19 cellular contexts compared by ENCODE assay signal in the genomic region with DNA sequence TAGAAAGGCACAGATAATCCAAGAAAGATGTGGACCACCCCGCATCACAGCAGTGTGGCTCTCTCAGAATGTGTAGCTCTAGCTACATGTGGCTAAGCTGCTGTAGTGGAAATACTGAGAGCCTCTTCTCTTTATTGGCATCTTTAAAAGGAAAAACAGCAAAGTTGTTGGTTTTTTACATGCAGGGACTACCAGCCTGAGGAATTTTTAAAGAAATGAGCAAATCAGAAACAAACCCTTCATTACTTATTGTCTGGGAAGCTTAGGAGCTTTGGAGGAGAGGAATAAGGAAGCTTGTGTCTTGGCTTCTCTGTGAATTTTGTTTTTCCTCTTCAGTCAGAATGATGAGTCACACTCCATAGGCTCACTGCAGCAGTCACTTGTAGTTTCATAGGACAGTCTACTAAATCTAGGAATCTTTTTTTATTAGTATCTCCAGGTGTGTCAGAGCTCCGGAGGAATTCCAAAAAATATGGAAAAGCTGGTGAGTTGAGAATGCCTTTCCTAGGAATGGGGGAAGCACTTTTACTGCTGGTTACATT. TPM values are rescaled to one million over a fixed set of nuclear protein-coding genes. Genes with fewer than 3 reads are reported as not detected.
DNase-seq lines count a peak whose midpoint lies in the region; ATAC-seq, FAIRE-seq and TF ChIP-seq lines count a peak whose summit lies in the region.
"Had no signal": no experiment of that assay in that cellular context is flagged by ENCODE, and none has a peak within 500 bp of the region (broad histone marks: within the 10 kb centered on the region; RNA-seq: fewer than 3 reads in every experiment).

No MANE protein-coding gene starts in this region.

- no peak overlapping the region for H3K27ac Mint-ChIP-seq in activated naive CD8-positive, alpha-beta T cell treated with anti-CD3 and anti-CD28 coated beads, Interleukin-2, amount 50 U/mL, for 24 hours
- H3K27ac Mint-ChIP-seq: stimulated activated memory B cell treated with anti-CD40 and anti-IgM and Interleukin-4, amounts not matched to agents 10 μg/mL and 1 μg/mL and 100 μg/mL, for 72 hours had no signal

- H3K79me2 ChIP-seq in PC-3 (ENCODE audit: low read length), result no peaks in the 10 kb centered on the region

- TF ChIP-seq CTCF in PC-3 (conservative IDR thresholded peaks at IDR 0.05; ENCODE audit: low read depth, low read length), result no peak
- no peak for TF ChIP-seq CTCF in cardiac fibroblast (IDR thresholded peaks at IDR 0.05; ENCODE audit: low read depth, low read length)
- no peak for TF ChIP-seq CTCF in upper lobe of left lung (IDR thresholded peaks at IDR 0.05)
- no peak for TF ChIP-seq CTCF in GM10266 (IDR thresholded peaks at IDR 0.05; ENCODE audit: control insufficient read depth, insufficient read depth, low read depth, missing control alignments)

- WGBS in mesodermal cell (ENCODE audit: insufficient coverage in 2 of 2), 2 experiments, result 100% methylated on average over 1 of the region's 2 CpGs; no CpG with 5 or more reads in 1 of the 2 experiments
- 92 to 95% methylated on average over 2 of the region's 2 CpGs for WGBS in upper lobe of left lung, 2 donors

- H3K4me3 ChIP-seq in PC-3 (ENCODE audit: low read length) (no peak overlapping the region), cardiac fibroblast (replicated peaks in 1 of 2; ENCODE audit: low read depth in 2 of 2, low read length in 2 of 2) (no peak overlapping the region), mesodermal cell (ENCODE audit: extremely low read depth, insufficient read depth, low read length, poor library complexity, severe bottlenecking) (no peak overlapping the region), upper lobe of left lung (no peak overlapping the region)
- H3K4me3 ChIP-seq: psoas muscle had no signal

- TF ChIP-seq POLR2A in upper lobe of left lung (IDR thresholded peaks at IDR 0.05), result no peak

- no TSS peak for BruUV-seq in PC-3 (replicated peaks; lab: Mats Ljungman, UMichigan)

- CTCF ChIA-PET in PC-3 (lab: Charles Lee), result interaction anchor here (1.0 kb wide), 1 partner anchor 62 kb away, joined by 4 read pairs; no protein-coding TSS in a partner anchor

- H3K27me3 ChIP-seq in PC-3 (ENCODE audit: low read length), result no peaks in the 10 kb centered on the region
- no peaks in the 10 kb centered on the region for H3K27me3 ChIP-seq in upper lobe of left lung

- peaks cover 75% of the 10 kb centered on the region for H3K36me3 Mint-ChIP-seq in activated naive CD8-positive, alpha-beta T cell treated with anti-CD3 and anti-CD28 coated beads, Interleukin-2, amount 50 U/mL, for 24 hours (ENCODE audit: low read depth)

- H3K9ac ChIP-seq in PC-3 (ENCODE audit: low read length), result no peak overlapping the region

- no peaks in the 10 kb centered on the region for H3K27me3 Mint-ChIP-seq in activated naive CD8-positive, alpha-beta T cell treated with anti-CD3 and anti-CD28 coated beads, Interleukin-2, amount 50 U/mL, for 24 hours
- H3K27me3 Mint-ChIP-seq: activated naive CD4-positive, alpha-beta T cell treated with anti-CD3 and anti-CD28 coated beads, Interleukin-2, amount 10 ng/mL, durations not matched to agents 7 days and 5 days; stimulated activated memory B cell treated with anti-CD40 and anti-IgM and Interleukin-4, amounts not matched to agents 10 μg/mL and 1 μg/mL and 100 μg/mL, for 72 hours had no signal

- no peak overlapping the region for H2AFZ ChIP-seq in PC-3 (ENCODE audit: low read length)

- no peak overlapping the region for H3K4me2 ChIP-seq in PC-3 (ENCODE audit: low read length)

- H3K4me3 Mint-ChIP-seq in activated naive CD8-positive, alpha-beta T cell treated with anti-CD3 and anti-CD28 coated beads, Interleukin-2, amount 50 U/mL, for 24 hours, result no peak overlapping the region
- H3K4me3 Mint-ChIP-seq: activated naive CD4-positive, alpha-beta T cell treated with anti-CD3 and anti-CD28 coated beads, Interleukin-2, amount 10 ng/mL, durations not matched to agents 7 days and 5 days; stimulated activated memory B cell treated with anti-CD40 and anti-IgM and Interleukin-4, amounts not matched to agents 10 μg/mL and 1 μg/mL and 100 μg/mL, for 72 hours had no signal

- FAIRE-seq in frontal cortex (lab: Jason Lieb, UNC), result no peak
- FAIRE-seq: G401.6 had no signal

- H3K27ac ChIP-seq in PC-3 (ENCODE audit: low read length), result 0 out of 2 replicates have a peak overlapping the region, but pooled peaks have one; percentile 26
- H3K27ac ChIP-seq in mesodermal cell (ENCODE audit: low read depth, low read length, severe bottlenecking), result peak overlapping the region; percentile 61
- no peak overlapping the region for H3K27ac ChIP-seq in upper lobe of left lung
- H3K27ac ChIP-seq: HL-60, psoas muscle had no signal

- peak; percentile 77 for ATAC-seq in PC-3
- ATAC-seq in activated naive CD8-positive, alpha-beta T cell treated with anti-CD3 and anti-CD28 coated beads, Interleukin-2, amount 50 U/mL, for 24 hours, result no peak
- no peak for ATAC-seq in upper lobe of left lung (ENCODE audit: low FRiP score in 2 of 2)
- ATAC-seq: psoas muscle; stimulated activated memory B cell treated with anti-CD40 and anti-IgM and Interleukin-4, amounts not matched to agents 10 μg/mL and 1 μg/mL and 100 μg/mL, for 72 hours had no signal

- no peaks in the 10 kb centered on the region for H3K9me2 ChIP-seq in PC-3 (replicated peaks; ENCODE audit: low read length)

- POLR2A ChIA-PET in PC-3 (lab: Charles Lee; ENCODE audit: unreplicated experiment), result interaction anchor here (0.6 kb wide), 1 partner anchor 269 kb away, joined by 6 read pairs; no protein-coding TSS in a partner anchor

- no peaks in the 10 kb centered on the region for H4K20me1 ChIP-seq in PC-3 (ENCODE audit: low read length)

- no peaks in the 10 kb centered on the region for H3K9me3 Mint-ChIP-seq in activated naive CD8-positive, alpha-beta T cell treated with anti-CD3 and anti-CD28 coated beads, Interleukin-2, amount 50 U/mL, for 24 hours
- H3K9me3 Mint-ChIP-seq: activated naive CD4-positive, alpha-beta T cell treated with anti-CD3 and anti-CD28 coated beads, Interleukin-2, amount 10 ng/mL, durations not matched to agents 7 days and 5 days; stimulated activated memory B cell treated with anti-CD40 and anti-IgM and Interleukin-4, amounts not matched to agents 10 μg/mL and 1 μg/mL and 100 μg/mL, for 72 hours had no signal

- TF ChIP-seq EP300 in upper lobe of left lung (IDR thresholded peaks at IDR 0.05), result no peak

- intact Hi-C loops in PC-3 (cut with micrococcal nuclease), result no loop called here

- H3K36me3 ChIP-seq in PC-3 (ENCODE audit: low read depth, low read length), result peaks cover 70% of the 10 kb centered on the region
- peaks cover 72% of the 10 kb centered on the region for H3K36me3 ChIP-seq in mesodermal cell (ENCODE audit: control insufficient read depth, insufficient read depth, low read length)
- peaks cover 0 to 3% (median 0%) of the 10 kb centered on the region in 4 donors for H3K36me3 ChIP-seq in upper lobe of left lung

- no peaks in the 10 kb centered on the region for H3K9me3 ChIP-seq in PC-3 (ENCODE audit: low read length)
- H3K9me3 ChIP-seq in mesodermal cell (ENCODE audit: control insufficient read depth, low read length), result no peaks in the 10 kb centered on the region
- H3K9me3 ChIP-seq in upper lobe of left lung, result no peaks in the 10 kb centered on the region
- H3K9me3 ChIP-seq: psoas muscle had no signal

- no peaks in the 10 kb centered on the region for H3F3A ChIP-seq in PC-3 (ENCODE audit: low read length, unreplicated experiment)

- peak; percentile 48 for DNase-seq in AG20443 (ENCODE audit: low spot score)
- DNase-seq in PC-3, result peak; percentile 47
- peak; percentile 31 to 41 for DNase-seq in cardiac fibroblast (ENCODE audit: low read depth in 2 of 2)
- no peak for DNase-seq in activated naive CD8-positive, alpha-beta T cell treated with anti-CD3 and anti-CD28 coated beads, Interleukin-2, amount 50 U/mL, for 24 hours
- DNase-seq in frontal cortex (ENCODE audit: low spot score in 2 of 2), result no peak
- DNase-seq in upper lobe of left lung, result no peak
- no peak for DNase-seq in GM10266 (ENCODE audit: extremely low spot score)
- DNase-seq: activated naive CD4-positive, alpha-beta T cell treated with anti-CD3 and anti-CD28 coated beads, Interleukin-2, amount 10 ng/mL, durations not matched to agents 7 days and 5 days; C1 segment of cervical spinal cord; GOT3; islet precursor cell; NCI-H187 treated with DMSO at 0.1 percent for 48 hours; NCI-H774; psoas muscle; stimulated activated CD4-positive, alpha-beta T cell treated with anti-CD3 and anti-CD28 coated beads, Interleukin-4, amount 100 ng/mL, for 24 hours had no signal

- no peaks in the 10 kb centered on the region for H3K4me1 Mint-ChIP-seq in activated naive CD8-positive, alpha-beta T cell treated with anti-CD3 and anti-CD28 coated beads, Interleukin-2, amount 50 U/mL, for 24 hours
- H3K4me1 Mint-ChIP-seq: activated naive CD4-positive, alpha-beta T cell treated with anti-CD3 and anti-CD28 coated beads, Interleukin-2, amount 10 ng/mL, durations not matched to agents 7 days and 5 days had no signal

- H3K4me1 ChIP-seq in PC-3 (ENCODE audit: insufficient read depth, low read length), result peaks cover 11% of the 10 kb centered on the region; the same call in 1 of the 2 replicates
- H3K4me1 ChIP-seq in mesodermal cell (ENCODE audit: control insufficient read depth, insufficient read depth, low read length, poor library complexity, severe bottlenecking), result peaks cover 16% of the 10 kb centered on the region
- no peaks in the 10 kb centered on the region for H3K4me1 ChIP-seq in upper lobe of left lung
- H3K4me1 ChIP-seq: psoas muscle had no signal

RNA-seq across cellular contexts. Expression of gene POLG, which starts 27.5 kb away (rescaled TPM):
- total RNA-seq in PC-3 (2014; rRNA removed) (72.4 and 83.5 TPM in 2 replicates), frontal cortex (39.1 TPM), upper lobe of left lung (100 to 1,000 TPM in 2 of 6 donors, 10 to 100 TPM in 4; 58.3 to 185 (median 75.0) TPM)
- polyA plus RNA-seq in mesodermal cell (2013, experiment 1 of 2), result 49.3 TPM
- 40.9 TPM for polyA plus RNA-seq in mesodermal cell (2013, experiment 2 of 2)

Comparison
In these comparisons a context has a peak if more than half of its experiments do, and no peak if none do; other contexts are left out.
1. DNase-seq: peak in AG20443 (single experiment), PC-3 (single experiment) and cardiac fibroblast (2 of 2); none in activated naive CD8-positive, alpha-beta T cell treated with anti-CD3 and anti-CD28 coated beads, Interleukin-2, amount 50 U/mL, for 24 hours (single experiment), frontal cortex (0 of 2), upper lobe of left lung (0 of 2) and GM10266 (single experiment).
2. H3K27ac ChIP-seq: peak in PC-3 (single experiment) and mesodermal cell (single experiment); none in upper lobe of left lung (0 of 4).